In genomic region chr19:48110350-48110966, GRCh38 we compare ENCODE assay signal across 8 cellular contexts. TPM values are rescaled to one million over a fixed set of nuclear protein-coding genes. Genes with fewer than 3 reads are reported as not detected.
DNase-seq lines count a peak whose midpoint lies in the region; ATAC-seq and TF ChIP-seq lines count a peak whose summit lies in the region.

Gene PLA2G4C, minus strand, starts transcription at chr19:48110817. Its CDS starts 4,288 bp downstream, at chr19:48106529.

- H2AFZ ChIP-seq in GM23338 (peak within 1 kb of the TSS; percentile 92), parathyroid adenoma (peak within 1 kb of the TSS; percentile 94)

- no peaks in the 10 kb centered on the region; the same call in 1 of the 2 replicates for H3K4me1 ChIP-seq in GM23338 (ENCODE audit: insufficient read depth)
- peaks cover 6 to 21% of the 10 kb centered on the region in 2 donors for H3K4me1 ChIP-seq in adrenal gland (replicated peaks in 1 of 2)
- H3K4me1 ChIP-seq in parathyroid adenoma, result peaks cover 6% of the 10 kb centered on the region
- H3K4me1 ChIP-seq in tibial artery, result peaks cover 0 to 33% (median 16%) of the 10 kb centered on the region in 4 donors

- peak within 1 kb of the TSS; percentile 26; the same call in 1 of the 2 replicates for H3K27ac ChIP-seq in GM23338 (ENCODE audit: low read depth)
- H3K27ac ChIP-seq in adrenal gland, result peak within 1 kb of the TSS; percentile 86 to 99 (median 93)
- H3K27ac ChIP-seq in parathyroid adenoma, result peak within 1 kb of the TSS; percentile 95
- peak within 1 kb of the TSS; percentile 95 to 97 for H3K27ac ChIP-seq in tibial artery

- H3K9ac ChIP-seq in parathyroid adenoma, result peak within 1 kb of the TSS; percentile 49

- POLR2A ChIA-PET in T-cell (lab: Charles Lee), result interaction anchor here in 1 of 2 donors (0.5 kb wide), 1 partner anchor 882 kb away, joined by 3 read pairs; no protein-coding TSS in a partner anchor

- H3F3A ChIP-seq in GM23338 (replicated peaks; ENCODE audit: low read depth), result no peaks in the 10 kb centered on the region; the same call in 1 of the 2 replicates

- intact Hi-C loops in adrenal gland (cut with DNase I) (no loop called here), cardiac septum (cut with DNase I) (no loop called here), tibial artery (cut with DNase I; ENCODE audit: low total_unique reads) (no loop called here)

- H3K27me3 Mint-ChIP-seq in GM23338 (ENCODE audit: insufficient read depth, low read depth, poor library complexity) (peaks cover 17% of the 10 kb centered on the region), T-cell (no peaks in the 10 kb centered on the region)

- TF ChIP-seq POLR2A in adrenal gland (IDR thresholded peaks at IDR 0.05), result peak; percentile 84 to 93

- TF ChIP-seq CTCF in GM23338 (conservative IDR thresholded peaks at IDR 0.05; ENCODE audit: low read depth in 2 of 2), result no peak
- peak in 1 of 6 experiments; percentile 12 for TF ChIP-seq CTCF in adrenal gland (IDR thresholded peaks at IDR 0.05)
- no peak for TF ChIP-seq CTCF in parathyroid adenoma (IDR thresholded peaks at IDR 0.05)
- TF ChIP-seq CTCF in tibial artery (IDR thresholded peaks at IDR 0.05), result peak in 1 of 2 experiments; percentile 11

- H3K4me1 Mint-ChIP-seq in GM23338 (peaks cover 4% of the 10 kb centered on the region; the same call in 2 of the 3 replicates), T-cell (peaks cover 10 to 15% (median 12%) of the 10 kb centered on the region in 3 donors)

- no peaks in the 10 kb centered on the region for H3K9me3 Mint-ChIP-seq in GM23338
- H3K9me3 Mint-ChIP-seq in T-cell, result no peaks in the 10 kb centered on the region

- H4K20me1 ChIP-seq in GM23338 (replicated peaks; ENCODE audit: insufficient read depth), result no peaks in the 10 kb centered on the region

- H3K4me3 ChIP-seq in GM23338, result peak within 1 kb of the TSS; percentile 60
- peak within 1 kb of the TSS in 2 of 4 donors; percentile 33 to 47 for H3K4me3 ChIP-seq in adrenal gland
- peak within 1 kb of the TSS; percentile 69 for H3K4me3 ChIP-seq in parathyroid adenoma (ENCODE audit: low read depth, low read length)
- peak within 1 kb of the TSS; percentile 53 to 63 for H3K4me3 ChIP-seq in tibial artery

- no peaks in the 10 kb centered on the region for H3K27me3 ChIP-seq in GM23338 (ENCODE audit: insufficient read depth)
- no peaks in the 10 kb centered on the region for H3K27me3 ChIP-seq in adrenal gland
- H3K27me3 ChIP-seq in parathyroid adenoma (ENCODE audit: control insufficient read depth, insufficient read depth, low read length), result no peaks in the 10 kb centered on the region
- no peaks in the 10 kb centered on the region for H3K27me3 ChIP-seq in tibial artery

- 0 to 2% (median 0%) methylated on average over 20 to 27 of the region's 27 CpGs for WGBS in adrenal gland, 4 donors

- peaks cover 3% of the 10 kb centered on the region; the same call in 1 of the 3 replicates for H3K36me3 Mint-ChIP-seq in GM23338 (ENCODE audit: low read depth)
- H3K36me3 Mint-ChIP-seq in T-cell, result peaks cover 4% of the 10 kb centered on the region

- peak within 1 kb of the TSS; percentile 91 for H3K4me2 ChIP-seq in GM23338
- H3K4me2 ChIP-seq in parathyroid adenoma (ENCODE audit: low read length), result peak within 1 kb of the TSS; percentile 80

- H3K36me3 ChIP-seq in GM23338 (ENCODE audit: insufficient read depth), result no peaks in the 10 kb centered on the region
- no peaks in the 10 kb centered on the region for H3K36me3 ChIP-seq in adrenal gland (replicated peaks in 1 of 2)
- no peaks in the 10 kb centered on the region for H3K36me3 ChIP-seq in parathyroid adenoma (ENCODE audit: control insufficient read depth, insufficient read depth, low read length)
- H3K36me3 ChIP-seq in tibial artery, result peaks cover 0 to 4% (median 0%) of the 10 kb centered on the region in 3 donors

- CTCF ChIA-PET in T-cell (lab: Charles Lee), result interaction anchor here (0.5 to 1.5 kb wide), 4 partner anchors 8 to 150 kb away, joined by 3 to 4 read pairs (median 4); no protein-coding TSS in a partner anchor

- H3K4me3 Mint-ChIP-seq in GM23338, result peak within 1 kb of the TSS; percentile 69
- H3K4me3 Mint-ChIP-seq in T-cell, result peak within 1 kb of the TSS; percentile 78 to 81 (median 80)

- no peaks in the 10 kb centered on the region for H3K9me3 ChIP-seq in adrenal gland (replicated peaks in 1 of 3)
- no peaks in the 10 kb centered on the region for H3K9me3 ChIP-seq in parathyroid adenoma (ENCODE audit: control insufficient read depth, low read length)
- H3K9me3 ChIP-seq in tibial artery, result no peaks in the 10 kb centered on the region

- H3K9me2 ChIP-seq in GM23338 (ENCODE audit: insufficient read depth), result no peaks in the 10 kb centered on the region

- H3K79me2 ChIP-seq in GM23338 (replicated peaks; ENCODE audit: insufficient read depth), result no peaks in the 10 kb centered on the region
- no peaks in the 10 kb centered on the region for H3K79me2 ChIP-seq in parathyroid adenoma

- peak within 1 kb of the TSS; percentile 56; the same call in 1 of the 2 replicates for H3K27ac Mint-ChIP-seq in GM23338
- peak within 1 kb of the TSS; percentile 67 to 83 for H3K27ac Mint-ChIP-seq in T-cell

- ATAC-seq in GM23338, result peak; percentile 80
- ATAC-seq in T-cell (replicated peaks in 1 of 4), result peak; percentile 76 to 92 (median 84)

- DNase-seq in CMK (ENCODE audit: low read depth) (peak; percentile 49), GM23338 (ENCODE audit: low spot score) (peak; percentile 97), NCI-H1417 (lab: John Stamatoyannopoulos, UW) (peak; percentile 88 to 97 (median 90)), T-cell (peak; percentile 54 to 83 (median 73)), adrenal gland (peak; percentile 91 to 97 (median 94)), cardiac septum (ENCODE audit: low spot score) (peak; percentile 93), tibial artery (peak; percentile 87 to 96)

TF ChIP-seq in GM23338, 12 proteins besides CTCF, POLR2A, EP300 and RAD21:
- TF ChIP-seq EZH2 (IDR thresholded peaks at IDR 0.05; ENCODE audit: low read depth, unreplicated experiment) (no peak), POLR2AphosphoS5 (IDR thresholded peaks at IDR 0.05; ENCODE audit: low read depth) (peak; percentile 50; the same call in 1 of the 2 replicates), REST (IDR thresholded peaks at IDR 0.05; ENCODE audit: unreplicated experiment) (peak; percentile 80)
TF ChIP-seq in GM23338: peak in this region for 2.

RNA-seq across cellular contexts. Expression of gene PLA2G4C, which starts in this region (rescaled TPM):
- 2.0 and 3.4 TPM in 2 replicates for total RNA-seq in GM23338 (2014; rRNA removed; shearing (Covaris generic))
- polyA plus RNA-seq in GM23338 (2016; fragmentation: Nextera tagmentation; extraction: Ambion mirVana), result 2.9 and 4.1 TPM in 2 replicates
- 1 to 10 TPM; 1.3 to 9.5 (median 3.4) TPM for total RNA-seq in T-cell
- total RNA-seq in adrenal gland, result 100 to 1,000 TPM in 1 of 8 donors, 10 to 100 TPM in 7; 27.6 to 122 (median 51.6) TPM
- 100 to 1,000 TPM in 1 of 3 donors, 10 to 100 TPM in 2; 26.7 to 123 (median 83.6) TPM for polyA plus RNA-seq in adrenal gland
- total RNA-seq in cardiac septum, result 61.8 TPM

Comparison
In these comparisons a context has a peak if more than half of its experiments do, and no peak if none do; other contexts are left out.
1. H3K27ac ChIP-seq: peak in every context shown above with its lines; median percentile 96 in tibial artery; 95 in parathyroid adenoma; 93 in adrenal gland; 26 in GM23338.